8 cellular contexts compared by ENCODE assay signal in the genomic region with DNA sequence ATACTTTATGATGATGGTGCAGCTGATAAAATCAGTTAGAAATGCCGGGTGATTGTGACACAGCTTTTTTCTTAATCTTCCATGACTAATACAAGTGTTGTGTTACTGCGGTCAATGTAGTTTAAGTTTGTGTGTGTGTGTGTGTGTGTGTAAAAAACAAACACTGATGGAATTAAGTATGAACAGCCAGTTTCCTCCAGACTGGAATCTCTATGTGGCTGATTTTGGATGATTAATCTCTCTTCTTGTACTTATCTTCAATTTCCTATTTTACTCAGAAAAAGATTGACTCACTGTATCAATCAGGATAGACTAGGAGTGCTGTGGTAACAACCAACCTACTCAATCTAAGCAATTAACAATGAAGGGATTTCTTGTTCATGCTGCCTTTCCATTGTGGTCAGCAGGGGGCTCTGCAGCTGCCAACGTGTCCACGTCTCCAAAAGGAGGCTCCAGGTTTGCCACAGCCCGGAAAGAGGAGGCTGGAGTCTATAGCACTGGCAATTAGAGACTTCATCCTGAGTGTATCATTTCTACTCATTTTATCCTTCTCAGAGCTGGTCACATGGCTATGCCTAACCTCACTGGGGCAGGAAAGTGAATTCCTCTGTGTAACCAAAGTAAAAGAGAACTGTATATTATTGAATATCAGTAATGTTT.
DNase-seq lines count a peak whose midpoint lies in the region; FAIRE-seq and TF ChIP-seq lines count a peak whose summit lies in the region.

No MANE protein-coding gene starts in this region.

- H3K9me3 ChIP-seq in SJCRH30 (replicated peaks) (no peaks in the 10 kb centered on the region), sigmoid colon (no peaks in the 10 kb centered on the region)

- H3K4me3 ChIP-seq in SJCRH30 (no peak overlapping the region), sigmoid colon (no peak overlapping the region)

- WGBS in sigmoid colon, 2 donors, result 39 to 69% methylated on average over 5 of the region's 5 CpGs

- H3K27ac ChIP-seq in SJCRH30 (peak overlapping the region; percentile 77), sigmoid colon (no peak overlapping the region)

- H3K4me1 ChIP-seq in SJCRH30 (peaks cover 26% of the 10 kb centered on the region), sigmoid colon (peaks cover 0 to 7% (median 5%) of the 10 kb centered on the region in 4 donors)

- H3K36me3 ChIP-seq in SJCRH30, result no peaks in the 10 kb centered on the region
- H3K36me3 ChIP-seq in sigmoid colon, result peaks cover 0 to 15% (median 0%) of the 10 kb centered on the region in 4 donors

- intact Hi-C loops in sigmoid colon (cut with DNase I), result no loop called here

- TF ChIP-seq CTCF in sigmoid colon (IDR thresholded peaks at IDR 0.05), result peak in 2 of 4 experiments; percentile 19 to 48

- FAIRE-seq in H54 (lab: Jason Lieb, UNC), result peak; percentile 92

- peak; percentile 62 for DNase-seq in D341Med (ENCODE audit: low spot score)
- DNase-seq in H54 (ENCODE audit: insufficient read length, low spot score), result peak; percentile 16
- DNase-seq in SJCRH30, result peak; percentile 89 to 94
- peak; percentile 85 for DNase-seq in fibroblast of the conjunctiva (ENCODE audit: low read depth)
- DNase-seq in stromal cell of bone marrow (ENCODE audit: low read depth), result peak; percentile 86
- no peak for DNase-seq in NK-92 (lab: John Stamatoyannopoulos, UW; ENCODE audit: unreplicated experiment)
- DNase-seq in SKM-1 treated with dmso at 0.1 percent for 144 hours (lab: John Stamatoyannopoulos, UW; ENCODE audit: unreplicated experiment), result no peak
- DNase-seq in sigmoid colon, result no peak

- H3K27me3 ChIP-seq in SJCRH30 (no peaks in the 10 kb centered on the region), sigmoid colon (no peaks in the 10 kb centered on the region)

- TF ChIP-seq POLR2A in H54 (IDR thresholded peaks at IDR 0.05; ENCODE audit: low read depth, low read length) (no peak), sigmoid colon (IDR thresholded peaks at IDR 0.05) (no peak)

- TF ChIP-seq EP300 in sigmoid colon (IDR thresholded peaks at IDR 0.05), result no peak

Comparison
In these comparisons a context has a peak if more than half of its experiments do, and no peak if none do; other contexts are left out.
1. DNase-seq: peak in D341Med (single experiment), H54 (single experiment), SJCRH30 (2 of 2), fibroblast of the conjunctiva (single experiment) and stromal cell of bone marrow (single experiment); none in NK-92 (single experiment), SKM-1 treated with dmso at 0.1 percent for 144 hours (single experiment) and sigmoid colon (single experiment).